Comparison of ENCODE assay signal across 25 cellular contexts in genomic region chr11:9750551-9750950, GRCh38.
DNase-seq lines count a peak whose midpoint lies in the region; ATAC-seq and TF ChIP-seq lines count a peak whose summit lies in the region.
"Had no signal": no experiment of that assay in that cellular context is flagged by ENCODE, and none has a peak within 500 bp of the region (broad histone marks: within the 10 kb centered on the region; RNA-seq: fewer than 3 reads in every experiment).

No MANE protein-coding gene starts in this region.

- no peak for TF ChIP-seq CTCF in activated B cell treated with CpG ODN at 0.5 μM for 24 hours (IDR thresholded peaks at IDR 0.05)
- TF ChIP-seq CTCF in type B pancreatic cell (conservative IDR thresholded peaks at IDR 0.05), result no peak

- intact Hi-C loops in activated CD4-positive, alpha-beta T cell treated with anti-CD3 and anti-CD28 coated beads, Interleukin-2, amount 10 ng/mL, durations not matched to agents 24 days and 14 days (cut with micrococcal nuclease), result loop anchor here (10.0 kb wide), 2 partner anchors 994 to 1066 kb away; partner anchors contain the start of genes RPL27A and TRIM66
- intact Hi-C loops in activated B cell treated with CpG ODN at 0.5 μM for 24 hours (cut with micrococcal nuclease), result loop anchor here (10.0 kb wide), 2 partner anchors 704 to 1066 kb away; partner anchors contain the start of genes AMPD3, RPL27A and TRIM66

- H3K27me3 Mint-ChIP-seq in activated CD4-positive, alpha-beta T cell treated with anti-CD3 and anti-CD28 coated beads, Interleukin-2, amount 10 ng/mL, durations not matched to agents 24 days and 14 days, result no peaks in the 10 kb centered on the region
- no peaks in the 10 kb centered on the region for H3K27me3 Mint-ChIP-seq in activated CD4-positive, alpha-beta T cell treated with anti-CD3 and anti-CD28 coated beads, Interleukin-2, amount 10 ng/mL, durations not matched to agents 7 days and 5 days
- H3K27me3 Mint-ChIP-seq in activated B cell treated with CpG ODN at 0.5 μM for 24 hours, result no peaks in the 10 kb centered on the region
- no peaks in the 10 kb centered on the region for H3K27me3 Mint-ChIP-seq in type B pancreatic cell
- H3K27me3 Mint-ChIP-seq: activated naive CD8-positive, alpha-beta T cell; central memory CD8-positive, alpha-beta T cell; stimulated activated naive CD8-positive, alpha-beta T cell treated with anti-CD3 and anti-CD28 coated beads, Interleukin-15, amount 100 ng/mL, for 72 hours; T-cell had no signal

- H3K4me3 Mint-ChIP-seq in activated CD4-positive, alpha-beta T cell treated with anti-CD3 and anti-CD28 coated beads, Interleukin-2, amount 10 ng/mL, durations not matched to agents 24 days and 14 days, result no peak overlapping the region
- no peak overlapping the region for H3K4me3 Mint-ChIP-seq in activated CD4-positive, alpha-beta T cell treated with anti-CD3 and anti-CD28 coated beads, Interleukin-2, amount 10 ng/mL, durations not matched to agents 7 days and 5 days
- H3K4me3 Mint-ChIP-seq in activated B cell treated with CpG ODN at 0.5 μM for 24 hours, result no peak overlapping the region
- no peak overlapping the region for H3K4me3 Mint-ChIP-seq in type B pancreatic cell
- H3K4me3 Mint-ChIP-seq: activated naive CD8-positive, alpha-beta T cell; activated T-helper 1 cell treated with anti-CD3 and anti-CD28 coated beads, Interleukin-12 subunit alpha, Interleukin-12 subunit beta, Interleukin-2, Interleukin-4 antibody, amounts not matched to agents 30 ng/mL and 10 ng/mL and 1 ng/mL, durations not matched to agents 14 hours and 24 hours and 36 hours; central memory CD8-positive, alpha-beta T cell; stimulated activated naive CD8-positive, alpha-beta T cell treated with anti-CD3 and anti-CD28 coated beads, Interleukin-15, amount 100 ng/mL, for 72 hours; T-cell had no signal

- no peak overlapping the region for H3K27ac Mint-ChIP-seq in activated CD4-positive, alpha-beta T cell treated with anti-CD3 and anti-CD28 coated beads, Interleukin-2, amount 10 ng/mL, durations not matched to agents 24 days and 14 days
- H3K27ac Mint-ChIP-seq in activated CD4-positive, alpha-beta T cell treated with anti-CD3 and anti-CD28 coated beads, Interleukin-2, amount 10 ng/mL, durations not matched to agents 7 days and 5 days, result no peak overlapping the region
- H3K27ac Mint-ChIP-seq in activated B cell treated with CpG ODN at 0.5 μM for 24 hours (peak overlapping the region; percentile 55), type B pancreatic cell (peak overlapping the region; percentile 57)
- H3K27ac Mint-ChIP-seq: activated naive CD8-positive, alpha-beta T cell; activated T-helper 1 cell treated with anti-CD3 and anti-CD28 coated beads, Interleukin-12 subunit alpha, Interleukin-12 subunit beta, Interleukin-2, Interleukin-4 antibody, amounts not matched to agents 30 ng/mL and 10 ng/mL and 1 ng/mL, durations not matched to agents 14 hours and 24 hours and 36 hours; stimulated activated naive CD8-positive, alpha-beta T cell treated with anti-CD3 and anti-CD28 coated beads, Interleukin-15, amount 100 ng/mL, for 72 hours had no signal

- ATAC-seq in activated B cell treated with CpG ODN at 0.5 μM for 24 hours (ENCODE audit: low read depth) (no peak), HG03457 (IDR thresholded peaks at IDR 0.05; ENCODE audit: unreplicated experiment) (no peak)
- ATAC-seq: gastroesophageal sphincter; stimulated activated naive CD8-positive, alpha-beta T cell treated with anti-CD3 and anti-CD28 coated beads, Interleukin-15, amount 100 ng/mL, for 72 hours; T-cell had no signal

- DNase-seq in activated CD4-positive, alpha-beta T cell treated with anti-CD3 and anti-CD28 coated beads, Interleukin-2, amount 10 ng/mL, durations not matched to agents 24 days and 14 days, result peak; percentile 49
- no peak for DNase-seq in activated CD4-positive, alpha-beta T cell treated with anti-CD3 and anti-CD28 coated beads, Interleukin-2, amount 10 ng/mL, durations not matched to agents 7 days and 5 days
- DNase-seq in activated B cell treated with CpG ODN at 0.5 μM for 24 hours, result no peak
- peak; percentile 46 to 59 for DNase-seq in lung microvascular endothelial cell (ENCODE audit: low read depth in 2 of 2)
- DNase-seq in type B pancreatic cell (ENCODE audit: extremely low spot score, unreplicated experiment), result no peak
- DNase-seq in stimulated activated CD4-positive, alpha-beta T cell treated with anti-CD3 and anti-CD28 coated beads, Interleukin-4, amount 100 ng/mL, for 24 hours, result no peak
- no peak for DNase-seq in NCI-H446 treated with DMSO at 0.1 percent for 48 hours (lab: John Stamatoyannopoulos, UW)
- DNase-seq: activated CD4-positive, alpha-beta T cell treated with anti-CD3 and anti-CD28 coated beads for 48 hours; AML-193; EL; islet precursor cell; NCI-H1694 treated with DMSO at 0.1 percent for 48 hours; NCI-H748 treated with DMSO at 0.1 percent for 48 hours; occipital lobe; OCI-M1; SHP77; stimulated activated CD4-positive, alpha-beta T cell treated with anti-CD3 and anti-CD28 coated beads, Interleukin-4, amount 100 ng/mL, for 4 hours; stimulated activated naive CD8-positive, alpha-beta T cell treated with anti-CD3 and anti-CD28 coated beads, Interleukin-15, amount 100 ng/mL, for 72 hours; T-cell; tibial artery had no signal

- CTCF ChIA-PET in activated CD4-positive, alpha-beta T cell treated with anti-CD3 and anti-CD28 coated beads, Interleukin-2, amount 10 ng/mL, durations not matched to agents 7 days and 5 days (lab: Charles Lee), result interaction anchor here (0.7 to 5.0 kb wide), 6 partner anchors 9 to 554 kb away, joined by 3 to 45 read pairs (median 8); no protein-coding TSS in a partner anchor
- CTCF ChIA-PET in activated B cell treated with CpG ODN at 0.5 μM for 24 hours (lab: Charles Lee), result interaction anchor here (0.6 to 5.8 kb wide), 8 partner anchors 9 to 243 kb away, joined by 3 to 101 read pairs (median 14); no protein-coding TSS in a partner anchor

- no peaks in the 10 kb centered on the region for H3K9me3 Mint-ChIP-seq in activated CD4-positive, alpha-beta T cell treated with anti-CD3 and anti-CD28 coated beads, Interleukin-2, amount 10 ng/mL, durations not matched to agents 24 days and 14 days
- H3K9me3 Mint-ChIP-seq in activated CD4-positive, alpha-beta T cell treated with anti-CD3 and anti-CD28 coated beads, Interleukin-2, amount 10 ng/mL, durations not matched to agents 7 days and 5 days, result no peaks in the 10 kb centered on the region
- H3K9me3 Mint-ChIP-seq in activated B cell treated with CpG ODN at 0.5 μM for 24 hours (no peaks in the 10 kb centered on the region), type B pancreatic cell (no peaks in the 10 kb centered on the region)
- H3K9me3 Mint-ChIP-seq: activated T-helper 1 cell treated with anti-CD3 and anti-CD28 coated beads, Interleukin-12 subunit alpha, Interleukin-12 subunit beta, Interleukin-2, Interleukin-4 antibody, amounts not matched to agents 30 ng/mL and 10 ng/mL and 1 ng/mL, durations not matched to agents 14 hours and 24 hours and 36 hours; central memory CD8-positive, alpha-beta T cell; stimulated activated naive CD8-positive, alpha-beta T cell treated with anti-CD3 and anti-CD28 coated beads, Interleukin-15, amount 100 ng/mL, for 72 hours; T-cell had no signal

- peaks cover 18% of the 10 kb centered on the region for H3K4me1 Mint-ChIP-seq in activated CD4-positive, alpha-beta T cell treated with anti-CD3 and anti-CD28 coated beads, Interleukin-2, amount 10 ng/mL, durations not matched to agents 24 days and 14 days
- peaks cover 22% of the 10 kb centered on the region for H3K4me1 Mint-ChIP-seq in activated CD4-positive, alpha-beta T cell treated with anti-CD3 and anti-CD28 coated beads, Interleukin-2, amount 10 ng/mL, durations not matched to agents 7 days and 5 days
- H3K4me1 Mint-ChIP-seq in activated B cell treated with CpG ODN at 0.5 μM for 24 hours, result peaks cover 67% of the 10 kb centered on the region
- peaks cover 15% of the 10 kb centered on the region for H3K4me1 Mint-ChIP-seq in type B pancreatic cell (ENCODE audit: unreplicated experiment)
- H3K4me1 Mint-ChIP-seq: central memory CD8-positive, alpha-beta T cell had no signal

- peaks cover 6% of the 10 kb centered on the region for H3K36me3 Mint-ChIP-seq in activated CD4-positive, alpha-beta T cell treated with anti-CD3 and anti-CD28 coated beads, Interleukin-2, amount 10 ng/mL, durations not matched to agents 24 days and 14 days (ENCODE audit: low read depth)
- no peaks in the 10 kb centered on the region for H3K36me3 Mint-ChIP-seq in activated CD4-positive, alpha-beta T cell treated with anti-CD3 and anti-CD28 coated beads, Interleukin-2, amount 10 ng/mL, durations not matched to agents 7 days and 5 days (ENCODE audit: low read depth)
- H3K36me3 Mint-ChIP-seq in activated B cell treated with CpG ODN at 0.5 μM for 24 hours (ENCODE audit: low read depth) (peaks cover 68% of the 10 kb centered on the region), type B pancreatic cell (peaks cover 17% of the 10 kb centered on the region)
- H3K36me3 Mint-ChIP-seq: activated naive CD8-positive, alpha-beta T cell; T-cell had no signal

- POLR2A ChIA-PET in activated CD4-positive, alpha-beta T cell treated with anti-CD3 and anti-CD28 coated beads, Interleukin-2, amount 10 ng/mL, durations not matched to agents 7 days and 5 days (lab: Charles Lee), result no interaction called here
- POLR2A ChIA-PET in activated B cell treated with CpG ODN at 0.5 μM for 24 hours (lab: Charles Lee), result interaction anchor here (6.2 kb wide), 1 partner anchor 137 kb away, joined by 99 read pairs; no protein-coding TSS in a partner anchor

Comparison
In these comparisons a context has a peak if more than half of its experiments do, and no peak if none do; other contexts are left out.
1. DNase-seq: peak in activated CD4-positive, alpha-beta T cell treated with anti-CD3 and anti-CD28 coated beads, Interleukin-2, amount 10 ng/mL, durations not matched to agents 24 days and 14 days (single experiment) and lung microvascular endothelial cell (2 of 2); none in activated CD4-positive, alpha-beta T cell treated with anti-CD3 and anti-CD28 coated beads, Interleukin-2, amount 10 ng/mL, durations not matched to agents 7 days and 5 days (single experiment), activated B cell treated with CpG ODN at 0.5 μM for 24 hours (single experiment), type B pancreatic cell (single experiment), stimulated activated CD4-positive, alpha-beta T cell treated with anti-CD3 and anti-CD28 coated beads, Interleukin-4, amount 100 ng/mL, for 24 hours (single experiment) and NCI-H446 treated with DMSO at 0.1 percent for 48 hours (single experiment).
2. H3K27ac Mint-ChIP-seq: peak in activated B cell treated with CpG ODN at 0.5 μM for 24 hours (single experiment) and type B pancreatic cell (single experiment); none in activated CD4-positive, alpha-beta T cell treated with anti-CD3 and anti-CD28 coated beads, Interleukin-2, amount 10 ng/mL, durations not matched to agents 24 days and 14 days (single experiment) and activated CD4-positive, alpha-beta T cell treated with anti-CD3 and anti-CD28 coated beads, Interleukin-2, amount 10 ng/mL, durations not matched to agents 7 days and 5 days (single experiment).